In the genomic region with DNA sequence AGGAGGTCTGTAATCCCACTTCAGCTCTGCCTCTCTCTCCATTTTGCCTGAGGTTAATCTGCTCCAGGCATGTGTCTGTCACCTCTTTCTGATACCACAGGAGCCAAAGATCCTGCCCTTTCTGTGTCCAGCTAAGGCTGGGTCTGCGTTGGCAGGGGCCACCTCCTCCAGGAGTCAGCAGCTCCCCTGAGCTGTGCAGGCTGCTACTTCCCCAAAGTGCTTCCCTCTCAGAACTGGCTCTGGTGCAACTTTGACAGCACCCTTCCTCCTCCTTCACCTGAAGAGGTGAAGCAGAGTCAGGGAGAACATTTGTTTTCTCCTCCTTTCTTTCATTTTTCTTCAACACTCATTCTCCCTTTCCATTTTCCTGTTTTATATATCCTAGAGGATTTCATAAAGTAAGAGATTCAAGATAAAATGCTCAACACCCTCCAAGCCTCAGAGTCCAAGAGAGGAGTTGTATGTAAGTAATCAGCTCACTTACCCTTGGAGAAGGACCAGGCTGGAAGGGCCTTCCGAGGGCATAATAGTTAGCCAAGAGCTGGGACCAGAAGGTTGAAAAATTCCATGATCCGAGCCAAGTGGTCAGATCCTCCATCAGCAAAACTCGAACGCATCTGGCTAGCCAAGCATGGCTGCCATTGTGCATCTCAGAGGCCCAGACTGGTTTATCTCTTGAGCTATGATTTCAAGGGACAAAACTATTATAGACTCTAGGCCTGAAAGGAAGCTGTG, we compare ENCODE assay signal across 18 cellular contexts.
DNase-seq lines count a peak whose midpoint lies in the region; ATAC-seq and TF ChIP-seq lines count a peak whose summit lies in the region.
"Had no signal": no experiment of that assay in that cellular context is flagged by ENCODE, and none has a peak within 500 bp of the region (broad histone marks: within the 10 kb centered on the region; RNA-seq: fewer than 3 reads in every experiment).

No MANE protein-coding gene starts in this region.

- H3K4me1 Mint-ChIP-seq in activated T-helper 17 cell treated with anti-CD3 and anti-CD28 coated beads, Interleukin-2, amount 50 U/mL, for 72 hours: peaks cover 9% of the 10 kb centered on the region
- peaks cover 18% of the 10 kb centered on the region for H3K4me1 Mint-ChIP-seq in stimulated activated effector memory CD8-positive, alpha-beta T cell treated with anti-CD3 and anti-CD28 coated beads, Interleukin-12 subunit alpha, Interleukin-12 subunit beta, amount 100 ng/mL, for 72 hours
- H3K4me1 Mint-ChIP-seq: central memory CD8-positive, alpha-beta T cell had no signal

- no peak overlapping the region for H3K27ac Mint-ChIP-seq in activated T-helper 17 cell treated with anti-CD3 and anti-CD28 coated beads, Interleukin-2, amount 50 U/mL, for 72 hours
- H3K27ac Mint-ChIP-seq in stimulated activated effector memory CD8-positive, alpha-beta T cell treated with anti-CD3 and anti-CD28 coated beads, Interleukin-12 subunit alpha, Interleukin-12 subunit beta, amount 100 ng/mL, for 72 hours: peak overlapping the region; percentile 43
- H3K27ac Mint-ChIP-seq: activated T-helper 2 cell treated with anti-CD3 and anti-CD28 coated beads, Interferon-gamma antibody, Interleukin-2, Interleukin-4, amounts not matched to agents 10 μg/mL and 5 μg/mL and 100 μg/mL, durations not matched to agents 14 hours and 24 hours and 36 hours; endodermal cell; IgD-negative memory B cell; WTC11 had no signal

- no peaks in the 10 kb centered on the region for H3K36me3 ChIP-seq in vagina
- H3K36me3 ChIP-seq: adrenal gland had no signal

- TF ChIP-seq CTCF in GM12865 (IDR thresholded peaks at IDR 0.05; ENCODE audit: insufficient read depth, low read depth, low read length, missing control alignments): no peak
- no peak for TF ChIP-seq CTCF in NB4 (IDR thresholded peaks at IDR 0.05; ENCODE audit: low read depth, low read length)
- no peak for TF ChIP-seq CTCF in vagina (IDR thresholded peaks at IDR 0.05)

- no peak overlapping the region for H3K27ac ChIP-seq in vagina
- H3K27ac ChIP-seq: adrenal gland, GM23248 had no signal

- H3K27me3 Mint-ChIP-seq in activated T-helper 17 cell treated with anti-CD3 and anti-CD28 coated beads, Interleukin-2, amount 50 U/mL, for 72 hours: no peaks in the 10 kb centered on the region
- H3K27me3 Mint-ChIP-seq: CD4-positive, CD25-positive, alpha-beta regulatory T cell; central memory CD8-positive, alpha-beta T cell; IgD-negative memory B cell had no signal

- H3K9me3 ChIP-seq in vagina: no peaks in the 10 kb centered on the region
- H3K9me3 ChIP-seq: adrenal gland, SK-N-SH had no signal

- H3K36me3 Mint-ChIP-seq in activated T-helper 17 cell treated with anti-CD3 and anti-CD28 coated beads, Interleukin-2, amount 50 U/mL, for 72 hours (ENCODE audit: low read depth): no peaks in the 10 kb centered on the region
- no peaks in the 10 kb centered on the region for H3K36me3 Mint-ChIP-seq in stimulated activated effector memory CD8-positive, alpha-beta T cell treated with anti-CD3 and anti-CD28 coated beads, Interleukin-12 subunit alpha, Interleukin-12 subunit beta, amount 100 ng/mL, for 72 hours
- H3K36me3 Mint-ChIP-seq: CD4-positive, CD25-positive, alpha-beta regulatory T cell; IgD-negative memory B cell; WTC11 had no signal

- no peak for ATAC-seq in activated T-helper 17 cell treated with anti-CD3 and anti-CD28 coated beads, Interleukin-2, amount 50 U/mL, for 72 hours (replicated peaks)
- no peak for ATAC-seq in stimulated activated effector memory CD8-positive, alpha-beta T cell treated with anti-CD3 and anti-CD28 coated beads, Interleukin-12 subunit alpha, Interleukin-12 subunit beta, amount 100 ng/mL, for 72 hours
- ATAC-seq: WTC11 had no signal

- H3K4me3 ChIP-seq in GM12865 (ENCODE audit: low read depth, low read length) (no peak overlapping the region), NB4 (ENCODE audit: low read depth, low read length) (no peak overlapping the region), vagina (no peak overlapping the region)
- H3K4me3 ChIP-seq: adrenal gland, GM23248 had no signal

- H3K9me3 Mint-ChIP-seq in activated T-helper 17 cell treated with anti-CD3 and anti-CD28 coated beads, Interleukin-2, amount 50 U/mL, for 72 hours: no peaks in the 10 kb centered on the region
- H3K9me3 Mint-ChIP-seq in stimulated activated effector memory CD8-positive, alpha-beta T cell treated with anti-CD3 and anti-CD28 coated beads, Interleukin-12 subunit alpha, Interleukin-12 subunit beta, amount 100 ng/mL, for 72 hours: no peaks in the 10 kb centered on the region
- H3K9me3 Mint-ChIP-seq: activated T-helper 2 cell treated with anti-CD3 and anti-CD28 coated beads, Interferon-gamma antibody, Interleukin-2, Interleukin-4, amounts not matched to agents 10 μg/mL and 5 μg/mL and 100 μg/mL, durations not matched to agents 14 hours and 24 hours and 36 hours; central memory CD8-positive, alpha-beta T cell; endodermal cell; IgD-negative memory B cell had no signal

- H3K4me3 Mint-ChIP-seq in activated T-helper 17 cell treated with anti-CD3 and anti-CD28 coated beads, Interleukin-2, amount 50 U/mL, for 72 hours: peak overlapping the region; percentile 16
- no peak overlapping the region for H3K4me3 Mint-ChIP-seq in stimulated activated effector memory CD8-positive, alpha-beta T cell treated with anti-CD3 and anti-CD28 coated beads, Interleukin-12 subunit alpha, Interleukin-12 subunit beta, amount 100 ng/mL, for 72 hours
- H3K4me3 Mint-ChIP-seq: CD4-positive, CD25-positive, alpha-beta regulatory T cell; central memory CD8-positive, alpha-beta T cell; endodermal cell; WTC11 had no signal

- H3K27me3 ChIP-seq in vagina: no peaks in the 10 kb centered on the region
- H3K27me3 ChIP-seq: adrenal gland had no signal

- DNase-seq in GM12865 (ENCODE audit: low read depth) (peak; percentile 19), NB4 (ENCODE audit: low read depth) (peak; percentile 69), RKO (ENCODE audit: low spot score) (no peak), vagina (ENCODE audit: extremely low spot score in 2 of 2) (no peak), GOT3 (lab: John Stamatoyannopoulos, UW) (no peak)
- DNase-seq in stimulated activated effector memory CD8-positive, alpha-beta T cell treated with anti-CD3 and anti-CD28 coated beads, Interleukin-12 subunit alpha, Interleukin-12 subunit beta, amount 100 ng/mL, for 72 hours (ENCODE audit: low spot score in 2 of 2): no peak
- DNase-seq: activated CD8-positive, alpha-beta memory T cell treated with anti-CD3 and anti-CD28 coated beads for 24 hours; adrenal gland; CD4-positive, CD25-positive, alpha-beta regulatory T cell; endodermal cell; GM23248; NCI-H1417; SK-N-SH had no signal

- intact Hi-C loops in vagina (cut with DNase I): no loop called here

- H3K4me1 ChIP-seq in vagina: no peaks in the 10 kb centered on the region

- TF ChIP-seq POLR2A in NB4 (IDR thresholded peaks at IDR 0.05; ENCODE audit: extremely low read depth, insufficient read length) (no peak), vagina (IDR thresholded peaks at IDR 0.05) (no peak)

Comparison
In these comparisons a context has a peak if more than half of its experiments do, and no peak if none do; other contexts are left out.
1. DNase-seq: peak in GM12865 (single experiment) and NB4 (single experiment); none in stimulated activated effector memory CD8-positive, alpha-beta T cell treated with anti-CD3 and anti-CD28 coated beads, Interleukin-12 subunit alpha, Interleukin-12 subunit beta, amount 100 ng/mL, for 72 hours (0 of 2), RKO (single experiment), vagina (0 of 2) and GOT3 (single experiment).